Comparison of ENCODE assay signal across 9 cellular contexts in genomic region chr3:35908366-35909232, GRCh38.
DNase-seq lines count a peak whose midpoint lies in the region; ATAC-seq, FAIRE-seq and TF ChIP-seq lines count a peak whose summit lies in the region.
"Had no signal": no experiment of that assay in that cellular context is flagged by ENCODE, and none has a peak within 500 bp of the region (broad histone marks: within the 10 kb centered on the region; RNA-seq: fewer than 3 reads in every experiment).

No MANE protein-coding gene starts in this region.

- H3K27me3 ChIP-seq in Karpas-422 (ENCODE audit: low read length): no peaks in the 10 kb centered on the region
- no peaks in the 10 kb centered on the region for H3K27me3 ChIP-seq in RWPE2 (ENCODE audit: insufficient read depth, poor library complexity, severe bottlenecking)
- H3K27me3 ChIP-seq in small intestine (ENCODE audit: control insufficient read depth in 2 of 2, insufficient read depth in 2 of 2, low read length in 2 of 2): no peaks in the 10 kb centered on the region

- no peaks in the 10 kb centered on the region for H3K9me3 ChIP-seq in Karpas-422 (ENCODE audit: low read length)
- no peaks in the 10 kb centered on the region for H3K9me3 ChIP-seq in RWPE2 (ENCODE audit: severe bottlenecking)
- no peaks in the 10 kb centered on the region for H3K9me3 ChIP-seq in small intestine (ENCODE audit: control insufficient read depth, low read depth)

- DNase-seq in GM04503 (ENCODE audit: low read depth): peak; percentile 6
- DNase-seq in Karpas-422: peak; percentile 88
- DNase-seq in RWPE2 (ENCODE audit: low spot score): no peak
- peak in 51 of 58 donors; percentile 4 to 81 (median 40) for DNase-seq in anterior cingulate cortex (lab: John Stamatoyannopoulos, UW)
- DNase-seq in hippocampal formation (lab: John Stamatoyannopoulos, UW): peak; percentile 73 to 74
- peak; percentile 52 for DNase-seq in small intestine

- H3K4me1 ChIP-seq in Karpas-422 (ENCODE audit: low read length): no peaks in the 10 kb centered on the region
- no peaks in the 10 kb centered on the region for H3K4me1 ChIP-seq in RWPE2 (ENCODE audit: insufficient read depth, poor library complexity, severe bottlenecking)
- H3K4me1 ChIP-seq in small intestine (ENCODE audit: control insufficient read depth in 2 of 2, insufficient read depth in 1 of 2, low read depth in 1 of 2, low read length in 1 of 2): no peaks in the 10 kb centered on the region

- H3K4me3 ChIP-seq in Karpas-422 (ENCODE audit: low read length): no peak overlapping the region
- no peak overlapping the region for H3K4me3 ChIP-seq in RWPE2 (ENCODE audit: severe bottlenecking)
- no peak overlapping the region for H3K4me3 ChIP-seq in small intestine (ENCODE audit: low read depth in 1 of 2, low read length in 2 of 2)

- 27 to 36% (median 27%) methylated on average over 9 of the region's 9 CpGs for WGBS in small intestine, 3 donors

- H3K36me3 ChIP-seq in Karpas-422 (ENCODE audit: insufficient read depth, low read length) (no peaks in the 10 kb centered on the region), RWPE2 (ENCODE audit: low read depth) (no peaks in the 10 kb centered on the region), small intestine (ENCODE audit: control insufficient read depth in 2 of 2, insufficient read depth in 2 of 2, low read length in 2 of 2) (no peaks in the 10 kb centered on the region)

- H4K20me1 ChIP-seq in Karpas-422 (ENCODE audit: insufficient read depth, low read depth, low read length): no peaks in the 10 kb centered on the region

- no peak for FAIRE-seq in small intestine (lab: Jason Lieb, UNC)

- peak; percentile 88 for TF ChIP-seq CTCF in RWPE2 (IDR thresholded peaks at IDR 0.05; ENCODE audit: poor library complexity, severe bottlenecking)

- no peaks in the 10 kb centered on the region for H3K79me2 ChIP-seq in Karpas-422 (ENCODE audit: low read length)

- H3K9me2 ChIP-seq in Karpas-422 (replicated peaks; ENCODE audit: insufficient read depth, low read length): no peaks in the 10 kb centered on the region

- H3K4me2 ChIP-seq in Karpas-422 (ENCODE audit: low read depth, low read length, poor library complexity, severe bottlenecking): no peak overlapping the region

- no peak overlapping the region for H3K9ac ChIP-seq in Karpas-422 (ENCODE audit: low read length)

- H2AFZ ChIP-seq in Karpas-422 (ENCODE audit: low read length): no peak overlapping the region

- H3K27ac ChIP-seq in Karpas-422 (ENCODE audit: low read length) (no peak overlapping the region), RWPE2 (ENCODE audit: poor library complexity, severe bottlenecking) (no peak overlapping the region), small intestine (ENCODE audit: low read depth in 1 of 2, low read length in 1 of 2) (no peak overlapping the region)

- ATAC-seq in GM21529 (IDR thresholded peaks at IDR 0.05; ENCODE audit: unreplicated experiment) (peak; percentile 81), RWPE2 (ENCODE audit: low read depth) (peak; percentile 70), HG03571 (IDR thresholded peaks at IDR 0.05; ENCODE audit: unreplicated experiment) (no peak)
- ATAC-seq: effector memory CD8-positive, alpha-beta T cell had no signal
